15 cellular contexts compared by ENCODE assay signal in the genomic region with DNA sequence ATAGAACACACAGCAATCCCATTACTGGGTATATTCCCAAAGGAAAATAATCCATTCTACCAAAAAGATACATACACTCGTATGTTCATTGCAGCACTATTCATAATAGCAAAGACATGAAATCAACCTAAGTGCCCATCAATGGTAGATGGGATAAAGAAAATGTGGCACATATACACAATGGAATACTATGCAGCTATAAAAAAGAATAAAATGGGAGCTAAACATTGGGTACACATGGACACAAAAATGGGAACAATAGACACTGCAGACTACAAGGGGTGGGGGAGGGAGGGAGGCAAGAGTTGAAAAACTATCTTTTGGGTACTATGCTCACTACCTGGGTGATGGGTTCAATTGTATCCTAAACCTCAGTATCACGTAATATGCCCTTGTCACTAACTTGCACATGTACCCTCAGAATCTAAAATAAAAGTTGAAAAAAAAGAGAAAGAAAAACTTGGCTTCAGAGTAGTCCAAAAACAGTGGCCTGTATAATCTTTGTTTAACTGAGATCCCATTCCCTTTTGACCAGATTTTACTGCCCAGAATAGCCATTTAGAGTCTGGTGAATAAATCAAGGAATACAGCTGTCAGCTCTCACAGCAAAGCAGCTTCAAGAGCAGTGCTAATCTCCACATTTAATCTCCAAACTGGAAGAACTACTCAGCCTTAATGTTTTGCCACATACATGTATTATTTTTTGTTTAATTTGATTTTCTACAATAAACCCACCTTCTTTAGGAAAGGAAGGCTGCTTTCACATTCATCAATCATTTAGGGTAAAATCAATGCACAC.
"Had no signal": no experiment of that assay in that cellular context is flagged by ENCODE, and none has a peak within 500 bp of the region (broad histone marks: within the 10 kb centered on the region; RNA-seq: fewer than 3 reads in every experiment).

No MANE protein-coding gene starts in this region.

- H3K27ac ChIP-seq: colonic mucosa, right atrium auricular region, suprapubic skin had no signal

- ATAC-seq: activated CD4-positive, alpha-beta T cell treated with anti-CD3 and anti-CD28 coated beads for 36 hours; activated CD8-positive, alpha-beta T cell treated with anti-CD3 and anti-CD28 coated beads for 36 hours; activated T-cell treated with anti-CD3 and anti-CD28 coated beads, Interleukin-2, amount 50 U/mL, for 4 hours; stimulated activated naive CD8-positive, alpha-beta T cell treated with anti-CD3 and anti-CD28 coated beads, Interleukin-15, Interleukin-2, amounts not matched to agents 100 U/mL and 50 U/mL, for 24 hours; T-helper 17 cell had no signal

- H3K4me1 ChIP-seq: colonic mucosa, right atrium auricular region, suprapubic skin had no signal

- H3K27me3 ChIP-seq: colonic mucosa, right atrium auricular region, suprapubic skin had no signal

- H3K4me3 ChIP-seq: colonic mucosa, right atrium auricular region, suprapubic skin had no signal

- H3K9me3 ChIP-seq: colonic mucosa, right atrium auricular region, suprapubic skin had no signal

- DNase-seq: activated CD4-positive, alpha-beta T cell treated with anti-CD3 and anti-CD28 coated beads for 36 hours; activated CD8-positive, alpha-beta T cell treated with anti-CD3 and anti-CD28 coated beads for 36 hours; activated effector memory CD4-positive, alpha-beta T cell treated with Interleukin-2 at 50 U/mL for 16 hours; activated naive CD4-positive, alpha-beta T cell treated with anti-CD3 and anti-CD28 coated beads, Interleukin-2, amount 50 U/mL, for 16 hours; activated T-cell treated with anti-CD3 and anti-CD28 coated beads, Interleukin-2, amount 50 U/mL, for 4 hours; colonic mucosa; mesendoderm; nephron progenitor cell; occipital lobe; small intestine; stimulated activated naive CD8-positive, alpha-beta T cell treated with anti-CD3 and anti-CD28 coated beads, Interleukin-15, Interleukin-2, amounts not matched to agents 100 U/mL and 50 U/mL, for 24 hours; T-helper 17 cell had no signal

- FAIRE-seq: endometrium, small intestine had no signal

- H3K36me3 ChIP-seq: colonic mucosa had no signal
